Comparison of ENCODE assay signal across 9 cellular contexts in genomic region chr1:177800386-177801058, GRCh38.
DNase-seq lines count a peak whose midpoint lies in the region; ATAC-seq, FAIRE-seq and TF ChIP-seq lines count a peak whose summit lies in the region.
"Had no signal": no experiment of that assay in that cellular context is flagged by ENCODE, and none has a peak within 500 bp of the region (broad histone marks: within the 10 kb centered on the region; RNA-seq: fewer than 3 reads in every experiment).

No MANE protein-coding gene starts in this region.

- no peak for DNase-seq in GM18507 (ENCODE audit: extremely low spot score, insufficient read length, low read depth)
- peak; percentile 77 to 80 for DNase-seq in NCI-H187 (lab: John Stamatoyannopoulos, UW)
- DNase-seq in iPS-NIHi11 (ENCODE audit: low spot score), result peak; percentile 19
- DNase-seq in HAP-1 (ENCODE audit: low spot score in 2 of 2), result no peak
- DNase-seq in left lobe of liver (ENCODE audit: low spot score), result no peak
- DNase-seq in testis, result no peak
- DNase-seq in stimulated activated CD4-positive, alpha-beta T cell treated with anti-CD3 and anti-CD28 coated beads, Interleukin-4, amount 100 ng/mL, for 4 hours, result no peak
- DNase-seq: lower lobe of right lung had no signal

- no peaks in the 10 kb centered on the region for H3K9me3 ChIP-seq in HAP-1
- no peaks in the 10 kb centered on the region for H3K9me3 ChIP-seq in testis
- H3K9me3 ChIP-seq: lower lobe of right lung had no signal

- H3K27ac ChIP-seq in testis, result no peak overlapping the region
- H3K27ac ChIP-seq: lower lobe of right lung had no signal

- H3K36me3 ChIP-seq in HAP-1 (replicated peaks), result no peaks in the 10 kb centered on the region
- no peaks in the 10 kb centered on the region for H3K36me3 ChIP-seq in testis (ENCODE audit: low read depth, missing control alignments)
- H3K36me3 ChIP-seq: lower lobe of right lung had no signal

- H3K4me3 ChIP-seq in HAP-1 (no peak overlapping the region), testis (no peak overlapping the region)
- H3K4me3 ChIP-seq: lower lobe of right lung had no signal

- no peak for TF ChIP-seq CTCF in testis (IDR thresholded peaks at IDR 0.05)

- 33 to 67% methylated on average over 1 of the region's 1 CpG for WGBS in testis, 2 donors

- intact Hi-C loops in testis (cut with DNase I; ENCODE audit: low total_unique reads), result no loop called here

- in situ Hi-C loops in HAP-1 (cut with MboI; ENCODE audit: low sequenced_read_pairs), result no loop called here

- no peak for TF ChIP-seq POLR2A in testis (IDR thresholded peaks at IDR 0.05)

- no peaks in the 10 kb centered on the region for H3K4me1 ChIP-seq in HAP-1
- no peaks in the 10 kb centered on the region for H3K4me1 ChIP-seq in testis
- H3K4me1 ChIP-seq: lower lobe of right lung had no signal

- peaks cover 2% of the 10 kb centered on the region; the same call in 1 of the 2 replicates for H3K27me3 ChIP-seq in HAP-1 (ENCODE audit: low read depth)
- no peaks in the 10 kb centered on the region for H3K27me3 ChIP-seq in testis

- ATAC-seq in HG02588 (IDR thresholded peaks at IDR 0.05; ENCODE audit: unreplicated experiment) (peak; percentile 66), left lobe of liver (no peak)
- ATAC-seq: lower lobe of right lung had no signal

- FAIRE-seq in GM18507 (lab: Jason Lieb, UNC), result peak; percentile 63

Comparison
In these comparisons a context has a peak if more than half of its experiments do, and no peak if none do; other contexts are left out.
1. DNase-seq: peak in NCI-H187 (2 of 2) and iPS-NIHi11 (single experiment); none in GM18507 (single experiment), HAP-1 (0 of 2), left lobe of liver (single experiment), testis (single experiment) and stimulated activated CD4-positive, alpha-beta T cell treated with anti-CD3 and anti-CD28 coated beads, Interleukin-4, amount 100 ng/mL, for 4 hours (0 of 2).